In the genomic region with DNA sequence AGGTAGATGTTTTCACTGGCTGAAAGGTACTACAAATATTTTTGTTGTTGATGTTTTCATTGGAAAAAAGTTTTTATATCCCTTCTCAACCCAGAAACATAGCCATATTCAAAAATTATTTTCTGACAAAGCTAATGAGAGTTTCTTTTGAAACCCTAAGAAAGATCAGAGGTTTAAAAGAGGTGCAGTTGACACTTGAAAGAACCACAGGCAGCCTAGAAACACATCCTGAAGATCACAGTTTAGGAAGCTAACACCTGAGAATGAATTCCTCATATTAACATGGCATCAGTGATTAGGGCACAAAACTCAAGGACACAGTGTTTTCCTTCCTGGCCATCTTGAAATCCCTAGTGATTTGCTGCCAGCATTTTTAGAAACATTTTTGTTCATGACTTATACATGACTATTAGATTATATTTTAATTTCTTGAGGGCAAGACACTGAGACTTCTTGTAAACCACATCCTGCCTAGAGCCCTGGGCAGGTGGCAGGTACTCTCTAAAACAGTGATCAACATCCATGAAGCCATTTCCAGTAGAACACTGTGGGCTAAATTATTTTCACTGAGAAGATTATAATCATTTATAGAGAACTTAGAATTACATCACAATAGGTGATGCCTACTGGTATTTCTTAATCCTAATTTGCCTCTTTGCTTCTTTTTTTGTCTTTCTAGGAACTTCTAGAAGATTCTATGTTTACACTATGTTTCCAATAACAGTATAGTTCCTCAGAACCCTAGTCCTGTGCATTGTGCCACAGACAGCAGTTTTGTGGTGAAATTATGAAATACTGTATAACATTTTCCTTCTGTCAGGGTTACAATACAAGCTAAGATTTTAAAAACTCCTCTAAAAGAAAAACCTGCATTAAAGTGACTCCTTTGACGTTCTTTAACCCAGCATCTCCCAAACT, we compare ENCODE assay signal across 8 cellular contexts.
DNase-seq lines count a peak whose midpoint lies in the region; ATAC-seq and TF ChIP-seq lines count a peak whose summit lies in the region.

No MANE protein-coding gene starts in this region.

- peak; percentile 69 for ATAC-seq in CD8-positive, alpha-beta T cell
- ATAC-seq in GM19467 (IDR thresholded peaks at IDR 0.05; ENCODE audit: unreplicated experiment) (peak; percentile 97), HG03439 (IDR thresholded peaks at IDR 0.05; ENCODE audit: unreplicated experiment) (peak; percentile 78), left lobe of liver (no peak)

- no peaks in the 10 kb centered on the region for H3K27me3 Mint-ChIP-seq in CD8-positive, alpha-beta T cell (ENCODE audit: low read depth)
- no peaks in the 10 kb centered on the region for H3K27me3 Mint-ChIP-seq in activated T-helper 2 cell treated with anti-CD3 and anti-CD28 coated beads, Interferon-gamma antibody, Interleukin-2, Interleukin-4, amounts not matched to agents 10 μg/mL and 5 μg/mL and 100 μg/mL, durations not matched to agents 14 hours and 24 hours and 36 hours (ENCODE audit: low read depth)

- H3K36me3 ChIP-seq in CD8-positive, alpha-beta T cell (ENCODE audit: insufficient read depth, low read length) = no peaks in the 10 kb centered on the region
- no peaks in the 10 kb centered on the region for H3K36me3 ChIP-seq in left ventricle myocardium inferior

- H3K36me3 Mint-ChIP-seq in CD8-positive, alpha-beta T cell = no peaks in the 10 kb centered on the region
- H3K36me3 Mint-ChIP-seq in activated T-helper 2 cell treated with anti-CD3 and anti-CD28 coated beads, Interferon-gamma antibody, Interleukin-2, Interleukin-4, amounts not matched to agents 10 μg/mL and 5 μg/mL and 100 μg/mL, durations not matched to agents 14 hours and 24 hours and 36 hours (ENCODE audit: low read depth) = no peaks in the 10 kb centered on the region

- CTCF ChIA-PET in CD8-positive, alpha-beta T cell (lab: Charles Lee) = interaction anchor here (0.7 to 1.5 kb wide), 5 partner anchors 20 to 263 kb away, joined by 3 read pairs; no protein-coding TSS in a partner anchor

- H3K27me3 ChIP-seq in CD8-positive, alpha-beta T cell (ENCODE audit: insufficient read depth, low read length) = no peaks in the 10 kb centered on the region
- no peaks in the 10 kb centered on the region for H3K27me3 ChIP-seq in left ventricle myocardium inferior (ENCODE audit: low read depth)

- H3K4me1 ChIP-seq in CD8-positive, alpha-beta T cell (ENCODE audit: insufficient read depth, low read length) = peaks cover 59% of the 10 kb centered on the region
- H3K4me1 ChIP-seq in left ventricle myocardium inferior = no peaks in the 10 kb centered on the region

- POLR2A ChIA-PET in CD8-positive, alpha-beta T cell (lab: Charles Lee) = interaction anchor here (0.6 to 1.4 kb wide), 5 partner anchors 8 to 222 kb away, joined by 3 to 9 read pairs (median 3); no protein-coding TSS in a partner anchor

- H3K27ac Mint-ChIP-seq in CD8-positive, alpha-beta T cell = peak overlapping the region; percentile 92
- H3K27ac Mint-ChIP-seq in activated T-helper 2 cell treated with anti-CD3 and anti-CD28 coated beads, Interferon-gamma antibody, Interleukin-2, Interleukin-4, amounts not matched to agents 10 μg/mL and 5 μg/mL and 100 μg/mL, durations not matched to agents 14 hours and 24 hours and 36 hours = peak overlapping the region; percentile 50

- H3K4me1 Mint-ChIP-seq in CD8-positive, alpha-beta T cell (ENCODE audit: low read depth) = peaks cover 69% of the 10 kb centered on the region
- H3K4me1 Mint-ChIP-seq in activated T-helper 2 cell treated with anti-CD3 and anti-CD28 coated beads, Interferon-gamma antibody, Interleukin-2, Interleukin-4, amounts not matched to agents 10 μg/mL and 5 μg/mL and 100 μg/mL, durations not matched to agents 14 hours and 24 hours and 36 hours (ENCODE audit: low read depth) = peaks cover 36% of the 10 kb centered on the region

- H3K9me3 ChIP-seq in CD8-positive, alpha-beta T cell (ENCODE audit: low read length) = no peaks in the 10 kb centered on the region
- H3K9me3 ChIP-seq in left ventricle myocardium inferior (replicated peaks) = peaks cover 2% of the 10 kb centered on the region

- intact Hi-C loops in CD8-positive, alpha-beta T cell (cut with DNase I, micrococcal nuclease) = loop anchor here (1.0 to 5.0 kb wide), 4 partner anchors 32 to 137 kb away; a partner anchor contains a TSS
- intact Hi-C loops in activated T-helper 2 cell treated with anti-CD3 and anti-CD28 coated beads, Interferon-gamma antibody, Interleukin-2, Interleukin-4, amounts not matched to agents 10 μg/mL and 5 μg/mL and 100 μg/mL, durations not matched to agents 14 hours and 24 hours and 36 hours (cut with micrococcal nuclease) = loop anchor here (2.0 to 5.0 kb wide), 3 partner anchors 137 to 507 kb away; no protein-coding TSS in a partner anchor
- intact Hi-C loops in posterior cingulate gyrus (cut with DNase I) = no loop called here
- intact Hi-C loops in left ventricle myocardium inferior (cut with micrococcal nuclease) = loop anchor here (10.0 kb wide), 1 partner anchor 115 kb away; no protein-coding TSS in a partner anchor

- no peak for TF ChIP-seq CTCF in CD8-positive, alpha-beta T cell (IDR thresholded peaks at IDR 0.05)
- no peak for TF ChIP-seq CTCF in left ventricle myocardium inferior (IDR thresholded peaks at IDR 0.05; ENCODE audit: borderline replicate concordance)

- peak overlapping the region; percentile 58 for H3K4me3 Mint-ChIP-seq in CD8-positive, alpha-beta T cell
- no peak overlapping the region for H3K4me3 Mint-ChIP-seq in activated T-helper 2 cell treated with anti-CD3 and anti-CD28 coated beads, Interferon-gamma antibody, Interleukin-2, Interleukin-4, amounts not matched to agents 10 μg/mL and 5 μg/mL and 100 μg/mL, durations not matched to agents 14 hours and 24 hours and 36 hours (ENCODE audit: low read depth)

- peaks cover 2% of the 10 kb centered on the region for H3K9me3 Mint-ChIP-seq in CD8-positive, alpha-beta T cell
- no peaks in the 10 kb centered on the region for H3K9me3 Mint-ChIP-seq in activated T-helper 2 cell treated with anti-CD3 and anti-CD28 coated beads, Interferon-gamma antibody, Interleukin-2, Interleukin-4, amounts not matched to agents 10 μg/mL and 5 μg/mL and 100 μg/mL, durations not matched to agents 14 hours and 24 hours and 36 hours

- peak in 5 of 7 experiments; percentile 12 to 60 (median 31) for DNase-seq in CD8-positive, alpha-beta T cell
- DNase-seq in activated T-helper 2 cell treated with anti-CD3 and anti-CD28 coated beads, Interferon-gamma antibody, Interleukin-2, Interleukin-4, amounts not matched to agents 10 μg/mL and 5 μg/mL and 100 μg/mL, durations not matched to agents 14 hours and 24 hours and 36 hours (ENCODE audit: low spot score) = no peak
- DNase-seq in posterior cingulate gyrus (no peak), left ventricle myocardium inferior (no peak), NCI-H345 (lab: John Stamatoyannopoulos, UW) (no peak), left lobe of liver (ENCODE audit: low spot score) (no peak)

- H3K27ac ChIP-seq in CD8-positive, alpha-beta T cell (ENCODE audit: low read depth, low read length) = peak overlapping the region; percentile 44
- H3K27ac ChIP-seq in left ventricle myocardium inferior (replicated peaks) = no peak overlapping the region

- no peak overlapping the region for H3K4me3 ChIP-seq in CD8-positive, alpha-beta T cell (ENCODE audit: low read depth, low read length)
- H3K4me3 ChIP-seq in left ventricle myocardium inferior = no peak overlapping the region

Comparison
In these comparisons a context has a peak if more than half of its experiments do, and no peak if none do; other contexts are left out.
1. DNase-seq: peak in CD8-positive, alpha-beta T cell (5 of 7); none in activated T-helper 2 cell treated with anti-CD3 and anti-CD28 coated beads, Interferon-gamma antibody, Interleukin-2, Interleukin-4, amounts not matched to agents 10 μg/mL and 5 μg/mL and 100 μg/mL, durations not matched to agents 14 hours and 24 hours and 36 hours (single experiment), posterior cingulate gyrus (0 of 10), left ventricle myocardium inferior (single experiment), NCI-H345 (single experiment) and left lobe of liver (single experiment).